Comparison of ENCODE assay signal across 9 cellular contexts in genomic region chr18:76496200-76496890, GRCh38. TPM values are rescaled to one million over a fixed set of nuclear protein-coding genes. Genes with fewer than 3 reads are reported as not detected.
DNase-seq lines count a peak whose midpoint lies in the region; ATAC-seq, FAIRE-seq and TF ChIP-seq lines count a peak whose summit lies in the region.
"Had no signal": no experiment of that assay in that cellular context is flagged by ENCODE, and none has a peak within 500 bp of the region (broad histone marks: within the 10 kb centered on the region; RNA-seq: fewer than 3 reads in every experiment).

No MANE protein-coding gene starts in this region.

- no peaks in the 10 kb centered on the region for H3K79me2 ChIP-seq in K562 (ENCODE audit: control insufficient read depth, insufficient read depth, low read length)
- H3K79me2 ChIP-seq in keratinocyte (ENCODE audit: control insufficient read depth, insufficient read depth, low read length) = peaks cover 11% of the 10 kb centered on the region

- H3K9me3 ChIP-seq in K562 (replicated peaks; ENCODE audit: control insufficient read depth, insufficient read depth, low read depth, low read length) = no peaks in the 10 kb centered on the region
- H3K9me3 ChIP-seq in keratinocyte (ENCODE audit: control insufficient read depth, low read depth, low read length) = no peaks in the 10 kb centered on the region

- H2AFZ ChIP-seq in K562 (ENCODE audit: low read depth, low read length) (no peak overlapping the region), keratinocyte (ENCODE audit: control insufficient read depth, low read length) (peak overlapping the region; percentile 93)

- FAIRE-seq in K562 (lab: Jason Lieb, UNC) (no peak), keratinocyte (lab: Jason Lieb, UNC) (no peak)

- 7% methylated on average over 19 of the region's 47 CpGs for WGBS in K562 (ENCODE audit: insufficient coverage, low coverage, missing lambda C conversion rate)

- H3K4me1 ChIP-seq in K562 (replicated peaks in 1 of 2; ENCODE audit: control insufficient read depth in 2 of 2, insufficient read depth in 2 of 2, low read length in 2 of 2) (peaks cover 2 to 22% of the 10 kb centered on the region in 2 experiments; a peak in 2 of 5 replicates), keratinocyte (ENCODE audit: control insufficient read depth, extremely low read depth, insufficient read depth, low read length) (peaks cover 9% of the 10 kb centered on the region)

- H3K4me3 ChIP-seq in K562 (no peak overlapping the region), keratinocyte (ENCODE audit: control insufficient read depth in 2 of 3, extremely low read depth in 1 of 3, insufficient read depth in 2 of 3, low read depth in 1 of 3, low read length in 3 of 3) (peak overlapping the region; percentile 35 to 89 (median 78))

- H3K27me3 ChIP-seq in K562 (ENCODE audit: control insufficient read depth in 2 of 2, insufficient read depth in 2 of 2, low read length in 2 of 2) (no peaks in the 10 kb centered on the region; a peak in 2 of 5 replicates), keratinocyte (ENCODE audit: control insufficient read depth, extremely low read depth, insufficient read depth, low read length) (no peaks in the 10 kb centered on the region)

- POLR2A ChIA-PET in RWPE1 (lab: Yijun Ruan, JAX; ENCODE audit: low non-redundant PET) (no interaction called here), K562 (lab: Yijun Ruan, JAX) (no interaction called here)

- no peak for TF ChIP-seq POLR2A in K562 (conservative IDR thresholded peaks at IDR 0.05)

- no peaks in the 10 kb centered on the region for H3K36me3 ChIP-seq in K562 (ENCODE audit: control insufficient read depth, insufficient read depth, low read length)
- no peaks in the 10 kb centered on the region for H3K36me3 ChIP-seq in keratinocyte (ENCODE audit: control insufficient read depth in 2 of 2, extremely low read depth in 1 of 2, insufficient read depth in 2 of 2, low read length in 2 of 2)

- peak; percentile 56 for ATAC-seq in K562

- H3K9me1 ChIP-seq in K562 (ENCODE audit: control insufficient read depth, insufficient read depth, low read length) = no peaks in the 10 kb centered on the region
- no peaks in the 10 kb centered on the region for H3K9me1 ChIP-seq in keratinocyte (ENCODE audit: control insufficient read depth, extremely low read depth, insufficient read depth, low read length)

- intact Hi-C loops in K562 (cut with micrococcal nuclease) = no loop called here

- CTCF ChIA-PET in RWPE1 (lab: Yijun Ruan, JAX) (no interaction called here), K562 (lab: Yijun Ruan, JAX; ENCODE audit: low intra/inter-chr PET ratio) (no interaction called here)

- TF ChIP-seq CTCF in RWPE1 (conservative IDR thresholded peaks at IDR 0.05; ENCODE audit: low read depth) = no peak
- TF ChIP-seq CTCF in K562 (IDR thresholded peaks at IDR 0.05 in 2 of 3, conservative IDR thresholded peaks at IDR 0.05 in 1 of 3; ENCODE audit: insufficient read depth in 2 of 3, low read depth in 1 of 3, low read length in 3 of 3) = no peak
- peak in 1 of 3 experiments; percentile 15 for TF ChIP-seq CTCF in keratinocyte (optimal IDR thresholded peaks at IDR 0.05 in 1 of 3, IDR thresholded peaks at IDR 0.05 in 1 of 3, conservative IDR thresholded peaks at IDR 0.05 in 1 of 3; ENCODE audit: extremely low read depth in 1 of 3, insufficient read depth in 2 of 3, low read length in 3 of 3)

- H3K4me2 ChIP-seq in K562 (ENCODE audit: insufficient read depth, low read length) (no peak overlapping the region), keratinocyte (ENCODE audit: control insufficient read depth, extremely low read depth, insufficient read depth, low read depth, low read length) (peak overlapping the region; percentile 99)

- H4K20me1 ChIP-seq in K562 (replicated peaks; ENCODE audit: control insufficient read depth, insufficient read depth, low read length) = 0 out of 2 replicates have a peak, but pooled peaks cover 3% of the 10 kb centered on the region
- H4K20me1 ChIP-seq in keratinocyte (ENCODE audit: control insufficient read depth, extremely low read depth, insufficient read depth, low read length) = no peaks in the 10 kb centered on the region

- H3K27ac ChIP-seq in RWPE1 (peak overlapping the region; percentile 93), K562 (ENCODE audit: extremely low read depth, low read depth, low read length) (no peak overlapping the region), keratinocyte (ENCODE audit: control insufficient read depth, insufficient read depth, low read length) (peak overlapping the region; percentile 31)
- H3K27ac ChIP-seq: C4-2B had no signal

- dilution Hi-C loops in keratinocyte (cut with MboI; ENCODE audit: extremely low pct_ligation_motif_present, low sequenced_read_pairs) = no loop called here

- in situ Hi-C loops in K562 (cut with MboI) = no loop called here

- TF ChIP-seq EP300 in K562 (IDR thresholded peaks at IDR 0.05; ENCODE audit: low read length) = no peak

- no TSS peak for BruUV-seq in K562 (replicated peaks; lab: Mats Ljungman, UMichigan)

- no peak for TF ChIP-seq RAD21 in K562 (CRISPR knock-in tag; conservative IDR thresholded peaks at IDR 0.05 in 1 of 2, IDR thresholded peaks at IDR 0.05 in 1 of 2)

- peak; percentile 22 to 55 for DNase-seq in NCI-H526 (lab: John Stamatoyannopoulos, UW)
- no peak for DNase-seq in NCI-H526 treated with DMSO at 0.1 percent for 48 hours (lab: John Stamatoyannopoulos, UW)
- DNase-seq in RWPE1 (ENCODE audit: low spot score) = peak; percentile 2
- peak in 2 of 4 experiments; percentile 16 to 33 for DNase-seq in K562 (ENCODE audit: extremely low read depth in 1 of 4, low spot score in 3 of 4)
- DNase-seq in keratinocyte (ENCODE audit: low read depth, low spot score) = no peak
- peak; percentile 57 for DNase-seq in stimulated activated CD4-positive, alpha-beta T cell treated with anti-CD3 and anti-CD28 coated beads, Interleukin-15, amount 100 ng/mL, for 24 hours
- no peak for DNase-seq in hippocampal formation (lab: John Stamatoyannopoulos, UW)
- no peak for DNase-seq in Ammon's horn (ENCODE audit: low spot score)

- no peak overlapping the region for H3K9ac ChIP-seq in K562 (ENCODE audit: insufficient read depth in 1 of 2, low read depth in 2 of 2, low read length in 2 of 2)
- peak overlapping the region; percentile 77 for H3K9ac ChIP-seq in keratinocyte (ENCODE audit: control insufficient read depth, extremely low read depth, insufficient read depth, low read length)

TF ChIP-seq in K562, 482 proteins besides CTCF, POLR2A, EP300 and RAD21:
- no peak for TF ChIP-seq KDM1A (IDR thresholded peaks at IDR 0.05)
- no peak for TF ChIP-seq FOXK1 (CRISPR knock-in tag; IDR thresholded peaks at IDR 0.05; ENCODE audit: borderline replicate concordance)
- no peak for TF ChIP-seq MEIS2 (IDR thresholded peaks at IDR 0.05; ENCODE audit: partially characterized antibody)
- TF ChIP-seq POU5F1 (IDR thresholded peaks at IDR 0.05; ENCODE audit: borderline replicate concordance, low read depth, low read length, partially characterized antibody) = no peak
- TF ChIP-seq ZFP36 (IDR thresholded peaks at IDR 0.05; ENCODE audit: low read depth, low read length, partially characterized antibody) = peak; percentile 70
- no peak for TF ChIP-seq NR2C2 (CRISPR knock-in tag; IDR thresholded peaks at IDR 0.05)
- 0 out of 2 replicates have a peak, but pooled peaks have one; percentile 17 for TF ChIP-seq NR2C2 (tag; IDR thresholded peaks at IDR 0.05)
- peak; percentile 34; the same call in 1 of the 2 replicates for TF ChIP-seq CREM (IDR thresholded peaks at IDR 0.05; ENCODE audit: low read depth)

RNA-seq across cellular contexts. Expression of gene ZNF516, which starts 1.3 kb away (rescaled TPM):
- 0.11 and 0.21 TPM in 2 replicates for total RNA-seq in K562 (2011; cell fraction: chromatin; rRNA removed; ENCODE audit: low replicate concordance)
- 0.13 and 0.50 TPM in 2 replicates for total RNA-seq in K562 (2011; cell fraction: nucleolus; rRNA removed)
- total RNA-seq in K562 (2011; cell fraction: nucleoplasm; rRNA removed) = 0.15 and 0.23 TPM in 2 replicates
- total RNA-seq in K562 (2014; rRNA removed) = 0.04 and 0.05 TPM in 2 replicates
- total RNA-seq in K562 (2014; rRNA removed; fragmentation: Illumina TruSeq; extraction: Trizol) = 0.03 TPM in 1 of 2 replicates, not detected in the other
- total RNA-seq in K562 (2015; rRNA removed; fragmentation: Illumina TruSeq; extraction: Trizol) = 0.04 TPM in 2 replicates
- total RNA-seq in K562 (2021) = 0.20 and 0.56 TPM in 2 replicates
- polyA plus RNA-seq in K562 (2011; rRNA removed) = 0.11 TPM in 1 of 2 replicates, not detected in the other
- polyA plus RNA-seq in K562 (2011; cell fraction: cytosol; rRNA removed) = 0.01 and 0.82 TPM in 2 replicates
- polyA plus RNA-seq in K562 (2011; cell fraction: nucleus; rRNA removed) = 0.03 and 0.31 TPM in 2 replicates
- polyA plus RNA-seq in K562 (2012) = 0.09 and 0.40 TPM in 2 replicates
- 0.07 TPM in 1 of 2 replicates, not detected in the other for polyA plus RNA-seq in K562 (2014; fragmentation: Illumina TruSeq; extraction: Trizol)
- not detected for polyA plus RNA-seq in K562 (2014; fragmentation: Nextera tagmentation; extraction: Ambion mirVana)
- 0.05 and 0.09 TPM in 2 replicates for polyA plus RNA-seq in K562 (2014; rRNA removed)
- 0.14 TPM in 1 of 2 replicates, not detected in the other for polyA minus RNA-seq in K562 (2011; rRNA and poly(A)+ RNA removed)
- 0.10 and 0.18 TPM in 2 replicates for polyA minus RNA-seq in K562 (2011; cell fraction: cytosol; rRNA and poly(A)+ RNA removed)
- polyA minus RNA-seq in K562 (2011; cell fraction: nucleus; rRNA and poly(A)+ RNA removed) = 0.11 and 0.27 TPM in 2 replicates
- polyA plus RNA-seq in keratinocyte = 7.4 to 9.3 TPM (median 9.2 TPM) in 3 replicates
- polyA plus RNA-seq in keratinocyte (2011; ENCODE audit: low read depth) = 5.9 TPM
- polyA plus RNA-seq in keratinocyte (2011; cell fraction: cytosol; rRNA removed) = 5.2 and 5.6 TPM in 2 replicates
- 27.0 and 30.5 TPM in 2 replicates for polyA plus RNA-seq in keratinocyte (2011; cell fraction: nucleus; rRNA removed)
- 14.0 and 14.2 TPM in 2 replicates for polyA plus RNA-seq in keratinocyte (2012; ENCODE audit: low replicate concordance)
- polyA minus RNA-seq in keratinocyte = 11.8 to 25.9 TPM (median 20.6 TPM) in 3 replicates
- 16.7 TPM for polyA minus RNA-seq in keratinocyte (2011; cell fraction: cytosol; rRNA and poly(A)+ RNA removed)
- polyA minus RNA-seq in keratinocyte (2011; cell fraction: nucleus; rRNA and poly(A)+ RNA removed) = 30.6 and 40.4 TPM in 2 replicates

Comparison
In these comparisons a context has a peak if more than half of its experiments do, and no peak if none do; other contexts are left out.
1. DNase-seq: peak in NCI-H526 (2 of 2), RWPE1 (single experiment) and stimulated activated CD4-positive, alpha-beta T cell treated with anti-CD3 and anti-CD28 coated beads, Interleukin-15, amount 100 ng/mL, for 24 hours (single experiment); none in NCI-H526 treated with DMSO at 0.1 percent for 48 hours (single experiment), keratinocyte (single experiment), hippocampal formation (0 of 2) and Ammon's horn (single experiment).